In genomic region chr15:32687556-32687955, GRCh38 we compare ENCODE assay signal across 1 cellular context.
TF ChIP-seq lines count a peak whose summit lies in the region.

No MANE protein-coding gene starts in this region.

TF ChIP-seq in IMR-90, 13 proteins besides CTCF, POLR2A, EP300 and RAD21:
- no peak for TF ChIP-seq ELK1 (IDR thresholded peaks at IDR 0.05; ENCODE audit: borderline replicate concordance, low read depth, low read length)
- TF ChIP-seq SMC3 (IDR thresholded peaks at IDR 0.05; ENCODE audit: low read depth, low read length) = no peak
- no peak; the same call in 1 of the 2 replicates for TF ChIP-seq MAFK (IDR thresholded peaks at IDR 0.05; ENCODE audit: low read depth, low read length)
- TF ChIP-seq USF2 (IDR thresholded peaks at IDR 0.05; ENCODE audit: low read depth, low read length) = no peak
- TF ChIP-seq MAZ (IDR thresholded peaks at IDR 0.05; ENCODE audit: borderline replicate concordance, low read depth, low read length) = no peak
- peak; percentile 14; the same call in 1 of the 2 replicates for TF ChIP-seq BHLHE40 (IDR thresholded peaks at IDR 0.05; ENCODE audit: low read depth, low read length)
- no peak for TF ChIP-seq CHD1 (IDR thresholded peaks at IDR 0.05; ENCODE audit: low read depth, low read length)
- no peak for TF ChIP-seq RFX5 (IDR thresholded peaks at IDR 0.05; ENCODE audit: low read depth, low read length)
- TF ChIP-seq RCOR1 (IDR thresholded peaks at IDR 0.05; ENCODE audit: insufficient replicate concordance, low read length) = no peak
- TF ChIP-seq CEBPB (IDR thresholded peaks at IDR 0.05; ENCODE audit: low read depth, low read length) = peak; percentile 68
- 0 out of 2 replicates have a peak, but pooled peaks have one; percentile 43 for TF ChIP-seq FOS (IDR thresholded peaks at IDR 0.05; ENCODE audit: low read depth, low read length)
